In genomic region chr17:41690497-41690896, GRCh38 we compare ENCODE assay signal across 1 cellular context.
TF ChIP-seq lines count a peak whose summit lies in the region.

No MANE protein-coding gene starts in this region.

TF ChIP-seq in H1, 55 proteins besides CTCF, POLR2A, EP300 and RAD21:
- no peak for TF ChIP-seq GABPA (IDR thresholded peaks at IDR 0.05; ENCODE audit: borderline replicate concordance, insufficient read depth, low read length)
- no peak for TF ChIP-seq SIX5 (IDR thresholded peaks at IDR 0.05; ENCODE audit: low read depth, low read length)
- no peak for TF ChIP-seq ASH2L (IDR thresholded peaks at IDR 0.05; ENCODE audit: low read length)
- no peak for TF ChIP-seq BACH1 (IDR thresholded peaks at IDR 0.05; ENCODE audit: low read length)
- TF ChIP-seq CBX5 (IDR thresholded peaks at IDR 0.05; ENCODE audit: low read depth, low read length): no peak
- TF ChIP-seq CHD1 (IDR thresholded peaks at IDR 0.05; ENCODE audit: low read depth, low read length): no peak
- no peak for TF ChIP-seq RFX5 (IDR thresholded peaks at IDR 0.05; ENCODE audit: borderline replicate concordance, low read depth, low read length)
- TF ChIP-seq CBX8 (IDR thresholded peaks at IDR 0.05; ENCODE audit: borderline replicate concordance, low read depth, low read length): no peak
- TF ChIP-seq SRF (IDR thresholded peaks at IDR 0.05; ENCODE audit: low read depth, low read length): no peak
- TF ChIP-seq BRCA1 (IDR thresholded peaks at IDR 0.05; ENCODE audit: low read depth, low read length): no peak
- TF ChIP-seq EZH2 (IDR thresholded peaks at IDR 0.05; ENCODE audit: low read depth, low read length, severe bottlenecking): no peak
